14 cellular contexts compared by ENCODE assay signal in genomic region chr14:68495638-68496114, GRCh38.
A peak's percentile ranks its signal among the peaks of the same experiment; 100 is the strongest.
DNase-seq lines count a peak whose midpoint lies in the region; ATAC-seq, FAIRE-seq and TF ChIP-seq lines count a peak whose summit lies in the region.
"Had no signal": no experiment of that assay in that cellular context is flagged by ENCODE, and none has a peak within 500 bp of the region (broad histone marks: within the 10 kb centered on the region; RNA-seq: fewer than 3 reads in every experiment).

No MANE protein-coding gene starts in this region.

- H3K4me2 ChIP-seq in H1 (ENCODE audit: insufficient read depth in 1 of 2, low read depth in 2 of 2, low read length in 2 of 2) = no peak overlapping the region

- no peak overlapping the region for H4K5ac ChIP-seq in H1 (ENCODE audit: insufficient read length, low read depth, low read length)

- no peak for TF ChIP-seq EP300 in H1 (IDR thresholded peaks at IDR 0.05; ENCODE audit: borderline replicate concordance in 1 of 2, low read depth in 2 of 2, low read length in 2 of 2)

- peaks cover 2 to 10% (median 6%) of the 10 kb centered on the region in 4 experiments; a peak in 5 of 7 replicates for H3K4me1 ChIP-seq in H1 (replicated peaks in 1 of 4; ENCODE audit: control insufficient read depth in 3 of 4, insufficient read depth in 4 of 4, low read length in 3 of 4)
- peaks cover 5 to 21% of the 10 kb centered on the region in 2 donors for H3K4me1 ChIP-seq in thyroid gland
- H3K4me1 ChIP-seq: colonic mucosa, gastrocnemius medialis, prostate gland, transverse colon had no signal

- intact Hi-C loops in thyroid gland (cut with DNase I) = no loop called here

- H3K14ac ChIP-seq in H1 (ENCODE audit: insufficient read length) = no peak overlapping the region

- CTCF ChIA-PET in H1 (lab: Charles Lee; ENCODE audit: partially characterized antibody) = interaction anchor here (0.8 to 1.3 kb wide), 3 partner anchors 11 to 115 kb away, joined by 3 read pairs; no protein-coding TSS in a partner anchor

- no peaks in the 10 kb centered on the region for H4K20me1 ChIP-seq in H1 (replicated peaks in 1 of 2; ENCODE audit: control insufficient read depth in 1 of 2, insufficient read depth in 2 of 2, low read length in 2 of 2)

- H3K27ac ChIP-seq in H1 (ENCODE audit: low read depth, low read length) (no peak overlapping the region), thyroid gland (peak overlapping the region in 2 of 3 donors; percentile 5 to 48)
- H3K27ac ChIP-seq: colonic mucosa, gastrocnemius medialis, prostate gland, transverse colon had no signal

- DNase-seq in H1 (ENCODE audit: low read depth in 1 of 2, low spot score in 2 of 2) (no peak), thyroid gland (no peak)
- DNase-seq in activated CD4-positive, CD25-positive, alpha-beta regulatory T cell treated with anti-CD3 and anti-CD28 coated beads, Interleukin-2, amount 50 U/mL, for 72 hours = no peak
- DNase-seq: activated CD4-positive, alpha-beta memory T cell treated with anti-CD3 and anti-CD28 coated beads for 36 hours; colonic mucosa; gastrocnemius medialis; left cardiac atrium; NCI-H187; transverse colon had no signal

- POLR2A ChIA-PET in H1 (lab: Charles Lee; ENCODE audit: partially characterized antibody) = no interaction called here

- H3K56ac ChIP-seq in H1 (replicated peaks; ENCODE audit: insufficient read length, low read depth, low read length) = no peak overlapping the region

- no peak overlapping the region for H3K9ac ChIP-seq in H1 (replicated peaks in 1 of 4; ENCODE audit: extremely low read depth in 1 of 4, low read depth in 3 of 4, low read length in 3 of 4)

- H3K4me3 ChIP-seq in H1 (ENCODE audit: extremely low read depth in 1 of 4, insufficient read depth in 2 of 4, low read depth in 3 of 4, low read length in 4 of 4) = no peak overlapping the region
- no peak overlapping the region for H3K4me3 ChIP-seq in thyroid gland (replicated peaks in 1 of 3)
- H3K4me3 ChIP-seq: colonic mucosa, gastrocnemius medialis, prostate gland, transverse colon had no signal

- 91% methylated on average over 4 of the region's 4 CpGs; no CpG with 5 or more reads in 1 of the 2 experiments for WGBS in H1 (ENCODE audit: extremely low coverage in 1 of 2, insufficient coverage in 1 of 2, insufficient read length in 1 of 2, insufficient replicate concordance in 2 of 2, low coverage in 1 of 2, low lambda C conversion rate in 2 of 2, missing lambda C conversion rate in 1 of 2), 2 experiments
- 92 to 93% methylated on average over 4 of the region's 4 CpGs for WGBS in thyroid gland, 2 donors

- H2AFZ ChIP-seq in H1 (ENCODE audit: low read length) = no peak overlapping the region

- H3K23me2 ChIP-seq in H1 (ENCODE audit: low read depth, low read length) = no peaks in the 10 kb centered on the region

- no peak for FAIRE-seq in H1 (lab: Jason Lieb, UNC)

- H3K36me3 ChIP-seq in H1 (ENCODE audit: control insufficient read depth in 2 of 4, insufficient read depth in 4 of 4, low read length in 3 of 4) (no peaks in the 10 kb centered on the region), thyroid gland (no peaks in the 10 kb centered on the region)
- H3K36me3 ChIP-seq: colonic mucosa, gastrocnemius medialis, prostate gland, transverse colon had no signal

- H3K79me2 ChIP-seq in H1 (ENCODE audit: control insufficient read depth in 1 of 2, insufficient read depth in 2 of 2, low read length in 2 of 2) = no peaks in the 10 kb centered on the region

- ATAC-seq in GM18907 (IDR thresholded peaks at IDR 0.05; ENCODE audit: unreplicated experiment) (peak; percentile 57), HG02798 (IDR thresholded peaks at IDR 0.05; ENCODE audit: poor library complexity, unreplicated experiment) (peak; percentile 56), HG03097 (IDR thresholded peaks at IDR 0.05; ENCODE audit: low FRiP score, unreplicated experiment) (no peak), HG03521 (IDR thresholded peaks at IDR 0.05; ENCODE audit: unreplicated experiment) (no peak)

- H3K9me3 ChIP-seq in H1 (ENCODE audit: insufficient read depth in 2 of 2, low read depth in 1 of 2, low read length in 1 of 2) (no peaks in the 10 kb centered on the region), thyroid gland (no peaks in the 10 kb centered on the region)
- H3K9me3 ChIP-seq: colonic mucosa, gastrocnemius medialis, prostate gland, transverse colon had no signal

- TF ChIP-seq RAD21 in H1 (IDR thresholded peaks at IDR 0.05 in 1 of 2, conservative IDR thresholded peaks at IDR 0.05 in 1 of 2; ENCODE audit: low read depth in 2 of 2, low read length in 2 of 2) = no peak

- TF ChIP-seq POLR2A in H1 (IDR thresholded peaks at IDR 0.05; ENCODE audit: control extremely low read depth in 1 of 2, low read depth in 2 of 2, low read length in 2 of 2) = no peak
- TF ChIP-seq POLR2A in thyroid gland (IDR thresholded peaks at IDR 0.05) = no peak

- H3K27me3 ChIP-seq in H1 (replicated peaks in 1 of 4; ENCODE audit: control insufficient read depth in 3 of 4, extremely low read depth in 1 of 4, insufficient read depth in 3 of 4, low read length in 3 of 4) (no peaks in the 10 kb centered on the region), thyroid gland (no peaks in the 10 kb centered on the region)
- H3K27me3 ChIP-seq: colonic mucosa, gastrocnemius medialis, transverse colon had no signal

- no peak overlapping the region for H2BK5ac ChIP-seq in H1 (ENCODE audit: low read depth, low read length)

- no peak overlapping the region for H2BK120ac ChIP-seq in H1 (replicated peaks; ENCODE audit: low read depth, low read length)

- no peak overlapping the region for H3K23ac ChIP-seq in H1 (ENCODE audit: insufficient read length)

- H3K4ac ChIP-seq in H1 (replicated peaks; ENCODE audit: insufficient read length, low read depth, low read length) = no peak overlapping the region

- H2BK20ac ChIP-seq in H1 (ENCODE audit: low read length) = no peak overlapping the region

- H2BK12ac ChIP-seq in H1 (ENCODE audit: low read depth, low read length) = no peak overlapping the region

- no peaks in the 10 kb centered on the region for H3K79me1 ChIP-seq in H1 (ENCODE audit: low read depth, low read length)

- H4K8ac ChIP-seq in H1 (ENCODE audit: extremely low read depth, insufficient read depth, low read length) = no peak overlapping the region

- H3K18ac ChIP-seq in H1 (ENCODE audit: extremely low read depth, low read length) = no peak overlapping the region

- no peak overlapping the region for H4K91ac ChIP-seq in H1 (replicated peaks; ENCODE audit: insufficient read length, low read length)

- H2BK15ac ChIP-seq in H1 (ENCODE audit: low read length) = 0 out of 2 replicates have a peak overlapping the region, but pooled peaks have one; percentile 46

- H2AK5ac ChIP-seq in H1 (ENCODE audit: low read depth, low read length) = no peak overlapping the region

- TF ChIP-seq CTCF in H1 (IDR thresholded peaks at IDR 0.05; ENCODE audit: control extremely low read depth in 1 of 3, insufficient read depth in 1 of 3, low read depth in 1 of 3, low read length in 3 of 3) (no peak), thyroid gland (IDR thresholded peaks at IDR 0.05) (no peak)

TF ChIP-seq in H1, 55 proteins besides CTCF, POLR2A, EP300 and RAD21 (continues in another document):
- TF ChIP-seq CBX5 (IDR thresholded peaks at IDR 0.05; ENCODE audit: low read depth, low read length) = no peak
- no peak for TF ChIP-seq JUND (IDR thresholded peaks at IDR 0.05; ENCODE audit: low read length)
- no peak for TF ChIP-seq POU5F1 (IDR thresholded peaks at IDR 0.05; ENCODE audit: low read depth, low read length)
- no peak for TF ChIP-seq SP4 (IDR thresholded peaks at IDR 0.05; ENCODE audit: low read length)
- TF ChIP-seq BCL11A (IDR thresholded peaks at IDR 0.05; ENCODE audit: low read depth in 2 of 2, low read length in 2 of 2) = no peak
- no peak for TF ChIP-seq TAF7 (optimal IDR thresholded peaks at IDR 0.05; ENCODE audit: borderline replicate concordance, low read depth, low read length)
- TF ChIP-seq CREB1 (IDR thresholded peaks at IDR 0.05) = no peak
- TF ChIP-seq RBBP5 (IDR thresholded peaks at IDR 0.05; ENCODE audit: borderline replicate concordance, low read depth, low read length) = no peak

Comparison
In these comparisons a context has a peak if more than half of its experiments do, and no peak if none do; other contexts are left out.
1. ATAC-seq: peak in GM18907 (single experiment) and HG02798 (single experiment); none in HG03097 (single experiment) and HG03521 (single experiment).